ENCODE assay signal across 15 cellular contexts in genomic region chr4:15809473-15809872, GRCh38. TPM values are rescaled to one million over a fixed set of nuclear protein-coding genes. Genes with fewer than 3 reads are reported as not detected.
DNase-seq lines count a peak whose midpoint lies in the region; ATAC-seq and TF ChIP-seq lines count a peak whose summit lies in the region.
"Had no signal": no experiment of that assay in that cellular context is flagged by ENCODE, and none has a peak within 500 bp of the region (broad histone marks: within the 10 kb centered on the region; RNA-seq: fewer than 3 reads in every experiment).

No MANE protein-coding gene starts in this region.

- CTCF ChIA-PET in CD8-positive, alpha-beta T cell (lab: Charles Lee): interaction anchor here (1.4 to 5.2 kb wide), 2 partner anchors 80 to 146 kb away, joined by 6 to 31 read pairs; no protein-coding TSS in a partner anchor
- CTCF ChIA-PET in WTC11 (lab: Charles Lee): interaction anchor here (1.4 to 9.5 kb wide), 3 partner anchors 73 to 149 kb away, joined by 3 to 180 read pairs (median 128); no protein-coding TSS in a partner anchor

- no peaks in the 10 kb centered on the region for H3K9me3 ChIP-seq in CD8-positive, alpha-beta T cell (ENCODE audit: low read length)

- no peak overlapping the region for H3K4me3 ChIP-seq in CD8-positive, alpha-beta T cell (ENCODE audit: low read depth, low read length)

- no peak for TF ChIP-seq CTCF in CD8-positive, alpha-beta T cell (IDR thresholded peaks at IDR 0.05)
- TF ChIP-seq CTCF in WTC11 (IDR thresholded peaks at IDR 0.05): no peak

- no peaks in the 10 kb centered on the region for H3K27me3 Mint-ChIP-seq in CD8-positive, alpha-beta T cell (ENCODE audit: low read depth)
- no peaks in the 10 kb centered on the region for H3K27me3 Mint-ChIP-seq in central memory CD8-positive, alpha-beta T cell
- H3K27me3 Mint-ChIP-seq in WTC11 (ENCODE audit: low read depth): no peaks in the 10 kb centered on the region
- H3K27me3 Mint-ChIP-seq: activated CD4-positive, alpha-beta T cell treated with anti-CD3 and anti-CD28 coated beads, Interleukin-2, amount 10 ng/mL, durations not matched to agents 7 days and 5 days; activated naive CD4-positive, alpha-beta T cell treated with anti-CD3 and anti-CD28 coated beads, Interleukin-2, amount 10 ng/mL, durations not matched to agents 7 days and 5 days had no signal

- intact Hi-C loops in CD8-positive, alpha-beta T cell (cut with DNase I, micrococcal nuclease): loop anchor here (5.0 to 10.0 kb wide), 3 partner anchors 55 to 455 kb away; no protein-coding TSS in a partner anchor

- no peak overlapping the region for H3K27ac ChIP-seq in CD8-positive, alpha-beta T cell (ENCODE audit: low read depth, low read length)

- no peaks in the 10 kb centered on the region for H3K9me3 Mint-ChIP-seq in CD8-positive, alpha-beta T cell
- H3K9me3 Mint-ChIP-seq in central memory CD8-positive, alpha-beta T cell: no peaks in the 10 kb centered on the region
- peaks cover 8% of the 10 kb centered on the region for H3K9me3 Mint-ChIP-seq in WTC11
- H3K9me3 Mint-ChIP-seq: activated CD4-positive, alpha-beta T cell treated with anti-CD3 and anti-CD28 coated beads, Interleukin-2, amount 10 ng/mL, durations not matched to agents 7 days and 5 days had no signal

- no peaks in the 10 kb centered on the region for H3K36me3 Mint-ChIP-seq in CD8-positive, alpha-beta T cell
- peaks cover 3% of the 10 kb centered on the region for H3K36me3 Mint-ChIP-seq in central memory CD8-positive, alpha-beta T cell (ENCODE audit: insufficient read depth)
- H3K36me3 Mint-ChIP-seq in WTC11: no peaks in the 10 kb centered on the region

- POLR2A ChIA-PET in CD8-positive, alpha-beta T cell (lab: Charles Lee): interaction anchor here (0.6 kb wide), 1 partner anchor 16 kb away, joined by 3 read pairs; no protein-coding TSS in a partner anchor
- POLR2A ChIA-PET in WTC11 (lab: Charles Lee): no interaction called here

- no peak for ATAC-seq in CD8-positive, alpha-beta T cell
- ATAC-seq in GM19467 (IDR thresholded peaks at IDR 0.05; ENCODE audit: unreplicated experiment) (peak; percentile 2), HG03139 (IDR thresholded peaks at IDR 0.05; ENCODE audit: unreplicated experiment) (peak; percentile 9), SK-N-SH treated with all-trans-retinoic acid at 6 μM for 48 hours (no peak), WTC11 (no peak)
- no peak for ATAC-seq in central memory CD8-positive, alpha-beta T cell (replicated peaks; ENCODE audit: extremely low read depth, poor library complexity, severe bottlenecking)

- DNase-seq in CD8-positive, alpha-beta T cell: no peak
- DNase-seq in central memory CD8-positive, alpha-beta T cell (ENCODE audit: low spot score in 2 of 2): no peak
- DNase-seq in hepatic stellate cell (ENCODE audit: low spot score) (no peak), WTC11 (ENCODE audit: low spot score) (no peak)
- no peak for DNase-seq in activated T-cell treated with anti-CD3 and anti-CD28 coated beads, Interleukin-2, amount 50 U/mL, for 48 hours
- DNase-seq: activated CD4-positive, alpha-beta T cell treated with anti-CD3 and anti-CD28 coated beads, Interleukin-2, amount 10 ng/mL, durations not matched to agents 7 days and 5 days; activated naive CD4-positive, alpha-beta T cell treated with anti-CD3 and anti-CD28 coated beads, Interleukin-2, amount 10 ng/mL, durations not matched to agents 7 days and 5 days; H7; NCI-H1092 treated with DMSO at 0.1 percent for 48 hours; NCI-H82; stimulated activated naive CD4-positive, alpha-beta T cell treated with Interleukin-2 at 50 U/mL for 16 hours had no signal

- no peaks in the 10 kb centered on the region for H3K27me3 ChIP-seq in CD8-positive, alpha-beta T cell (ENCODE audit: insufficient read depth, low read length)

- H3K4me1 Mint-ChIP-seq in CD8-positive, alpha-beta T cell (ENCODE audit: low read depth): peaks cover 15% of the 10 kb centered on the region
- peaks cover 21% of the 10 kb centered on the region for H3K4me1 Mint-ChIP-seq in central memory CD8-positive, alpha-beta T cell
- peaks cover 12% of the 10 kb centered on the region for H3K4me1 Mint-ChIP-seq in WTC11

- H3K4me1 ChIP-seq in CD8-positive, alpha-beta T cell (ENCODE audit: insufficient read depth, low read length): no peaks in the 10 kb centered on the region

- H3K27ac Mint-ChIP-seq in CD8-positive, alpha-beta T cell: no peak overlapping the region
- H3K27ac Mint-ChIP-seq in central memory CD8-positive, alpha-beta T cell (ENCODE audit: low read depth): no peak overlapping the region
- no peak overlapping the region for H3K27ac Mint-ChIP-seq in WTC11
- H3K27ac Mint-ChIP-seq: activated CD4-positive, alpha-beta T cell treated with anti-CD3 and anti-CD28 coated beads, Interleukin-2, amount 10 ng/mL, durations not matched to agents 7 days and 5 days had no signal

- H3K36me3 ChIP-seq in CD8-positive, alpha-beta T cell (ENCODE audit: insufficient read depth, low read length): no peaks in the 10 kb centered on the region

- peak overlapping the region; percentile 47 for H3K4me3 Mint-ChIP-seq in CD8-positive, alpha-beta T cell
- H3K4me3 Mint-ChIP-seq in central memory CD8-positive, alpha-beta T cell: peak overlapping the region; percentile 10
- H3K4me3 Mint-ChIP-seq in WTC11: no peak overlapping the region
- H3K4me3 Mint-ChIP-seq: activated CD4-positive, alpha-beta T cell treated with anti-CD3 and anti-CD28 coated beads, Interleukin-2, amount 10 ng/mL, durations not matched to agents 7 days and 5 days; activated naive CD4-positive, alpha-beta T cell treated with anti-CD3 and anti-CD28 coated beads, Interleukin-2, amount 10 ng/mL, durations not matched to agents 7 days and 5 days had no signal

TF ChIP-seq in SK-N-SH treated with all-trans-retinoic acid at 6 μM for 48 hours, 23 proteins besides CTCF, POLR2A, EP300 and RAD21 (continues in another document):
- TF ChIP-seq ZFP3 (CRISPR knock-in tag; IDR thresholded peaks at IDR 0.05): no peak
- no peak for TF ChIP-seq CREB5 (CRISPR knock-in tag; IDR thresholded peaks at IDR 0.05; ENCODE audit: low read depth)
- TF ChIP-seq, protein P1, sequence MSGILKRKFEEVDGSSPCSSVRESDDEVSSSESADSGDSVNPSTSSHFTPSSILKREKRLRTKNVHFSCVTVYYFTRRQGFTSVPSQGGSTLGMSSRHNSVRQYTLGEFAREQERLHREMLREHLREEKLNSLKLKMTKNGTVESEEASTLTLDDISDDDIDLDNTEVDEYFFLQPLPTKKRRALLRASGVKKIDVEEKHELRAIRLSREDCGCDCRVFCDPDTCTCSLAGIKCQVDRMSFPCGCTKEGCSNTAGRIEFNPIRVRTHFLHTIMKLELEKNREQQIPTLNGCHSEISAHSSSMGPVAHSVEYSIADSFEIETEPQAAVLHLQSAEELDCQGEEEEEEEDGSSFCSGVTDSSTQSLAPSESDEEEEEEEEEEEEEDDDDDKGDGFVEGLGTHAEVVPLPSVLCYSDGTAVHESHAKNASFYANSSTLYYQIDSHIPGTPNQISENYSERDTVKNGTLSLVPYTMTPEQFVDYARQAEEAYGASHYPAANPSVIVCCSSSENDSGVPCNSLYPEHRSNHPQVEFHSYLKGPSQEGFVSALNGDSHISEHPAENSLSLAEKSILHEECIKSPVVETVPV (CRISPR knock-in tag; IDR thresholded peaks at IDR 0.05): no peak

TF ChIP-seq in WTC11, 78 proteins besides CTCF, POLR2A, EP300 and RAD21:
- TF ChIP-seq TEAD4 (CRISPR knock-in tag; IDR thresholded peaks at IDR 0.05): no peak
- TF ChIP-seq MXD4 (CRISPR knock-in tag; IDR thresholded peaks at IDR 0.05; ENCODE audit: borderline replicate concordance): no peak
- TF ChIP-seq ETV6 (CRISPR knock-in tag; IDR thresholded peaks at IDR 0.05): no peak
- TF ChIP-seq ZNF396 (CRISPR knock-in tag; IDR thresholded peaks at IDR 0.05; ENCODE audit: borderline replicate concordance): no peak
- no peak for TF ChIP-seq GABPB1 (CRISPR knock-in tag; IDR thresholded peaks at IDR 0.05)
- TF ChIP-seq USF1 (CRISPR knock-in tag; IDR thresholded peaks at IDR 0.05): no peak
- TF ChIP-seq FOXK1 (CRISPR knock-in tag; IDR thresholded peaks at IDR 0.05): no peak

RNA-seq across cellular contexts. Expression of gene CD38, which starts 31.3 kb away (rescaled TPM):
- total RNA-seq in CD8-positive, alpha-beta T cell: 1 to 10 TPM; 3.5 to 6.2 TPM
- total RNA-seq in WTC11 (2021): 0.17 to 0.39 TPM (median 0.37 TPM) in 3 replicates
- total RNA-seq: fibroblast of lung had no signal

Comparison
In these comparisons a context has a peak if more than half of its experiments do, and no peak if none do; other contexts are left out.
1. ATAC-seq: peak in GM19467 (single experiment) and HG03139 (single experiment); none in CD8-positive, alpha-beta T cell (single experiment), central memory CD8-positive, alpha-beta T cell (single experiment), SK-N-SH treated with all-trans-retinoic acid at 6 μM for 48 hours (single experiment) and WTC11 (single experiment).